1 cellular context compared by ENCODE assay signal in genomic region chr21:42365770-42366169, GRCh38.
TF ChIP-seq lines count a peak whose summit lies in the region.

No MANE protein-coding gene starts in this region.

TF ChIP-seq in A549, 52 proteins besides CTCF, POLR2A, EP300 and RAD21 (continued from another document):
- TF ChIP-seq, protein P1, sequence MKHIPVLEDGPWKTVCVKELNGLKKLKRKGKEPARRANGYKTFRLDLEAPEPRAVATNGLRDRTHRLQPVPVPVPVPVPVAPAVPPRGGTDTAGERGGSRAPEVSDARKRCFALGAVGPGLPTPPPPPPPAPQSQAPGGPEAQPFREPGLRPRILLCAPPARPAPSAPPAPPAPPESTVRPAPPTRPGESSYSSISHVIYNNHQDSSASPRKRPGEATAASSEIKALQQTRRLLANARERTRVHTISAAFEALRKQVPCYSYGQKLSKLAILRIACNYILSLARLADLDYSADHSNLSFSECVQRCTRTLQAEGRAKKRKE (CRISPR knock-in tag; IDR thresholded peaks at IDR 0.05; ENCODE audit: low read depth) = no peak
- TF ChIP-seq RCOR1 (IDR thresholded peaks at IDR 0.05; ENCODE audit: low read depth, low read length) (no peak), HES2 (IDR thresholded peaks at IDR 0.05) (no peak), RNF2 (IDR thresholded peaks at IDR 0.05; ENCODE audit: borderline replicate concordance, low read depth) (no peak), GATA3 (IDR thresholded peaks at IDR 0.05; ENCODE audit: borderline replicate concordance) (no peak), TFCP2L1 (CRISPR knock-in tag; IDR thresholded peaks at IDR 0.05) (no peak)
